In the genomic region with DNA sequence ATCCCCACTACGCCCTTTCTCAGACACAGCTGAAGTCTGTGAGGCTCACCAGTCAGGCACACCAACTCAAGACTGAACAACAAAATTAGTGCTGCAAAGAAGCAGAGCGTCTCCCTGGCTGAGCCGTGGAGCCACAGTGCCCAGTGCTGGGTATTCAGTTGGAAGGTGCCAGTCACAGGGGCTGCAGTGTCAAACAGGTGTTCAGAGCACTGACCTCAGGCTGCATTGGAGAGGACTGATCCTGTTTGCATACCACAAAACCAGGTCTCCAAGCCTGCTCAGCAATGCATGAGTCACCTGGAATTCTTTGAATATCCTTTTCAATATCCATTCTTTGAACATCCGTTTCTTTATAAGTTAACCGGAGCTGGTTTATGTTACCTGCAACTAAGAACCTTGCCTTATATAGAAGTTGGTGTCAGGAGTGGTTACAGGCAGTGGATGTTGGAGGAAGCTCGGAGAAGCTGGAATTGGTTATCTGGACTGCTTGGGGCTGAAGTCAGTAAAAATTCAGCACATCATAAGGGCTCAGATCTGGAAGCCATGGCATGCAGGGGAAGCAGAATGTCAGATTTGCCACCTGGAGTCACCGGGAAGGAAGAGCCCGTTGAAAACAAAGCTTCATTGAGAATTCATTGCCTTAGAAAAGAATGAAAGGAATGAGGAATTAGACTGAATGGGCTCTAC, we compare ENCODE assay signal across 11 cellular contexts. TPM values are rescaled to one million over a fixed set of nuclear protein-coding genes. Genes with fewer than 3 reads are reported as not detected.
A peak's percentile ranks its signal among the peaks of the same experiment; 100 is the strongest.
DNase-seq lines count a peak whose midpoint lies in the region; ATAC-seq and TF ChIP-seq lines count a peak whose summit lies in the region.
"Had no signal": no experiment of that assay in that cellular context is flagged by ENCODE, and none has a peak within 500 bp of the region (broad histone marks: within the 10 kb centered on the region; RNA-seq: fewer than 3 reads in every experiment).

No MANE protein-coding gene starts in this region.

- H3K36me3 ChIP-seq in SJSA1: no peaks in the 10 kb centered on the region
- H3K36me3 ChIP-seq in upper lobe of right lung: no peaks in the 10 kb centered on the region
- no peaks in the 10 kb centered on the region for H3K36me3 ChIP-seq in CD8-positive, alpha-beta memory T cell (ENCODE audit: insufficient read depth, low read length)
- H3K36me3 ChIP-seq: SJCRH30, tibial artery had no signal

- no peak overlapping the region for H3K27ac Mint-ChIP-seq in activated naive CD8-positive, alpha-beta T cell treated with anti-CD3 and anti-CD28 coated beads, Interleukin-2, amount 10 ng/mL, durations not matched to agents 7 days and 5 days
- H3K27ac Mint-ChIP-seq in activated naive CD8-positive, alpha-beta T cell treated with anti-CD3 and anti-CD28 coated beads for 36 hours: no peak overlapping the region
- no peak overlapping the region for H3K27ac Mint-ChIP-seq in CD8-positive, alpha-beta memory T cell

- no peak for TF ChIP-seq CTCF in upper lobe of right lung (IDR thresholded peaks at IDR 0.05)

- POLR2A ChIA-PET in activated naive CD8-positive, alpha-beta T cell treated with anti-CD3 and anti-CD28 coated beads, Interleukin-2, amount 10 ng/mL, durations not matched to agents 7 days and 5 days (lab: Charles Lee): interaction anchor here (0.6 kb wide), 1 partner anchor 47 kb away, joined by 3 read pairs; no protein-coding TSS in a partner anchor
- POLR2A ChIA-PET in CD8-positive, alpha-beta memory T cell (lab: Charles Lee): interaction anchor here (0.8 kb wide), 1 partner anchor 9 kb away, joined by 4 read pairs; no protein-coding TSS in a partner anchor

- no peaks in the 10 kb centered on the region for H3K36me3 Mint-ChIP-seq in activated naive CD8-positive, alpha-beta T cell treated with anti-CD3 and anti-CD28 coated beads, Interleukin-2, amount 10 ng/mL, durations not matched to agents 7 days and 5 days
- H3K36me3 Mint-ChIP-seq in activated naive CD8-positive, alpha-beta T cell treated with anti-CD3 and anti-CD28 coated beads for 36 hours: no peaks in the 10 kb centered on the region
- H3K36me3 Mint-ChIP-seq in CD8-positive, alpha-beta memory T cell: no peaks in the 10 kb centered on the region

- peaks cover 23% of the 10 kb centered on the region for H3K4me1 ChIP-seq in SJSA1 (replicated peaks)
- no peaks in the 10 kb centered on the region for H3K4me1 ChIP-seq in upper lobe of right lung
- no peaks in the 10 kb centered on the region for H3K4me1 ChIP-seq in CD8-positive, alpha-beta memory T cell (ENCODE audit: insufficient read depth, low read length)
- H3K4me1 ChIP-seq: tibial artery had no signal

- H3K27me3 Mint-ChIP-seq in activated naive CD8-positive, alpha-beta T cell treated with anti-CD3 and anti-CD28 coated beads, Interleukin-2, amount 10 ng/mL, durations not matched to agents 7 days and 5 days: peaks cover 35% of the 10 kb centered on the region
- peaks cover 33% of the 10 kb centered on the region for H3K27me3 Mint-ChIP-seq in activated naive CD8-positive, alpha-beta T cell treated with anti-CD3 and anti-CD28 coated beads for 36 hours
- H3K27me3 Mint-ChIP-seq in CD8-positive, alpha-beta memory T cell: peaks cover 2 to 6% of the 10 kb centered on the region in 2 donors

- CTCF ChIA-PET in CD8-positive, alpha-beta memory T cell (lab: Charles Lee): interaction anchor here (0.9 to 3.0 kb wide), 6 partner anchors 9 to 92 kb away, joined by 3 to 17 read pairs (median 4); no protein-coding TSS in a partner anchor

- intact Hi-C loops in upper lobe of right lung (cut with DNase I): no loop called here

- no peaks in the 10 kb centered on the region for H3K9me3 Mint-ChIP-seq in activated naive CD8-positive, alpha-beta T cell treated with anti-CD3 and anti-CD28 coated beads, Interleukin-2, amount 10 ng/mL, durations not matched to agents 7 days and 5 days
- peaks cover 1% of the 10 kb centered on the region for H3K9me3 Mint-ChIP-seq in activated naive CD8-positive, alpha-beta T cell treated with anti-CD3 and anti-CD28 coated beads for 36 hours
- H3K9me3 Mint-ChIP-seq in CD8-positive, alpha-beta memory T cell: peaks cover 0 to 2% (median 0%) of the 10 kb centered on the region in 5 donors

- H3K4me3 Mint-ChIP-seq in activated naive CD8-positive, alpha-beta T cell treated with anti-CD3 and anti-CD28 coated beads, Interleukin-2, amount 10 ng/mL, durations not matched to agents 7 days and 5 days: no peak overlapping the region
- no peak overlapping the region for H3K4me3 Mint-ChIP-seq in activated naive CD8-positive, alpha-beta T cell treated with anti-CD3 and anti-CD28 coated beads for 36 hours
- H3K4me3 Mint-ChIP-seq in CD8-positive, alpha-beta memory T cell: no peak overlapping the region

- no peak overlapping the region for H3K4me3 ChIP-seq in SJSA1
- no peak overlapping the region for H3K4me3 ChIP-seq in upper lobe of right lung
- no peak overlapping the region for H3K4me3 ChIP-seq in CD8-positive, alpha-beta memory T cell (ENCODE audit: low read length)
- H3K4me3 ChIP-seq: SJCRH30, tibial artery had no signal

- no peaks in the 10 kb centered on the region for H3K9me3 ChIP-seq in SJSA1 (replicated peaks)
- no peaks in the 10 kb centered on the region for H3K9me3 ChIP-seq in upper lobe of right lung
- no peaks in the 10 kb centered on the region for H3K9me3 ChIP-seq in CD8-positive, alpha-beta memory T cell (ENCODE audit: low read length)
- H3K9me3 ChIP-seq: SJCRH30, tibial artery had no signal

- no peaks in the 10 kb centered on the region for H3K4me1 Mint-ChIP-seq in activated naive CD8-positive, alpha-beta T cell treated with anti-CD3 and anti-CD28 coated beads, Interleukin-2, amount 10 ng/mL, durations not matched to agents 7 days and 5 days
- peaks cover 4% of the 10 kb centered on the region for H3K4me1 Mint-ChIP-seq in activated naive CD8-positive, alpha-beta T cell treated with anti-CD3 and anti-CD28 coated beads for 36 hours
- peaks cover 8 to 18% (median 16%) of the 10 kb centered on the region in 3 donors for H3K4me1 Mint-ChIP-seq in CD8-positive, alpha-beta memory T cell

- H3K27me3 ChIP-seq in SJSA1 (replicated peaks) (no peaks in the 10 kb centered on the region), upper lobe of right lung (no peaks in the 10 kb centered on the region)
- H3K27me3 ChIP-seq in CD8-positive, alpha-beta memory T cell (ENCODE audit: insufficient read depth, low read length, poor library complexity, severe bottlenecking): no peaks in the 10 kb centered on the region
- H3K27me3 ChIP-seq: SJCRH30 had no signal

- DNase-seq in activated naive CD8-positive, alpha-beta T cell treated with anti-CD3 and anti-CD28 coated beads, Interleukin-2, amount 10 ng/mL, durations not matched to agents 7 days and 5 days: peak; percentile 3
- no peak for DNase-seq in activated naive CD8-positive, alpha-beta T cell treated with anti-CD3 and anti-CD28 coated beads for 36 hours
- DNase-seq in SJSA1 (ENCODE audit: low read depth in 1 of 2, low spot score in 2 of 2) (peak; percentile 24 to 32), iPS-NIHi11 (ENCODE audit: low spot score) (peak; percentile 67), upper lobe of right lung (peak; percentile 36), anterior cingulate cortex (lab: John Stamatoyannopoulos, UW) (no peak)
- no peak for DNase-seq in CD8-positive, alpha-beta memory T cell
- DNase-seq: SJCRH30; stimulated activated CD4-positive, alpha-beta T cell treated with anti-CD3 and anti-CD28 coated beads, Interleukin-12 subunit alpha, Interleukin-12 subunit beta, amount 100 ng/mL, for 4 hours had no signal

- no peak for ATAC-seq in activated naive CD8-positive, alpha-beta T cell treated with anti-CD3 and anti-CD28 coated beads, Interleukin-2, amount 10 ng/mL, durations not matched to agents 7 days and 5 days (ENCODE audit: low read depth)
- peak; percentile 78 for ATAC-seq in upper lobe of right lung
- ATAC-seq in GM18502 (IDR thresholded peaks at IDR 0.05; ENCODE audit: poor library complexity, unreplicated experiment): no peak

- H3K27ac ChIP-seq in SJSA1 (no peak overlapping the region), upper lobe of right lung (peak overlapping the region; percentile 36)
- no peak overlapping the region for H3K27ac ChIP-seq in CD8-positive, alpha-beta memory T cell (ENCODE audit: low read depth, low read length)
- H3K27ac ChIP-seq: SJCRH30, tibial artery had no signal

RNA-seq across cellular contexts. Expression of a gene that starts 30.3 kb away (rescaled TPM):
- total RNA-seq in activated naive CD8-positive, alpha-beta T cell treated with anti-CD3 and anti-CD28 coated beads, Interleukin-2, amount 10 ng/mL, durations not matched to agents 7 days and 5 days: 1 to 10 TPM; 7.2 to 7.9 TPM
- total RNA-seq in activated naive CD8-positive, alpha-beta T cell treated with anti-CD3 and anti-CD28 coated beads for 36 hours: under 1 TPM; 0.35 to 0.40 TPM
- 0.13 TPM in 1 of 2 replicates, not detected in the other for total RNA-seq in SJSA1 (2014; rRNA removed; shearing (Covaris generic))
- 29.8 TPM for total RNA-seq in upper lobe of right lung
- total RNA-seq in CD8-positive, alpha-beta memory T cell: 1 to 10 TPM; 2.3 to 3.0 TPM
- polyA plus RNA-seq in CD8-positive, alpha-beta memory T cell: 18.2 TPM

Comparison
In these comparisons a context has a peak if more than half of its experiments do, and no peak if none do; other contexts are left out.
1. DNase-seq: peak in activated naive CD8-positive, alpha-beta T cell treated with anti-CD3 and anti-CD28 coated beads, Interleukin-2, amount 10 ng/mL, durations not matched to agents 7 days and 5 days (single experiment), SJSA1 (2 of 2), iPS-NIHi11 (single experiment) and upper lobe of right lung (single experiment); none in activated naive CD8-positive, alpha-beta T cell treated with anti-CD3 and anti-CD28 coated beads for 36 hours (single experiment), CD8-positive, alpha-beta memory T cell (0 of 5) and anterior cingulate cortex (0 of 58).